Comparison of ENCODE assay signal across 19 cellular contexts in genomic region chr4:98522062-98522461, GRCh38.
A peak's percentile ranks its signal among the peaks of the same experiment; 100 is the strongest.
DNase-seq lines count a peak whose midpoint lies in the region; ATAC-seq and TF ChIP-seq lines count a peak whose summit lies in the region.
"Had no signal": no experiment of that assay in that cellular context is flagged by ENCODE, and none has a peak within 500 bp of the region (broad histone marks: within the 10 kb centered on the region; RNA-seq: fewer than 3 reads in every experiment).

No MANE protein-coding gene starts in this region.

- no peak for TF ChIP-seq CTCF in activated CD8-positive, alpha-beta T cell treated with anti-CD3 and anti-CD28 coated beads for 36 hours (IDR thresholded peaks at IDR 0.05)
- no peak for TF ChIP-seq CTCF in BE2C (IDR thresholded peaks at IDR 0.05; ENCODE audit: low read depth, low read length)

- peaks cover 9% of the 10 kb centered on the region for H3K4me1 ChIP-seq in rectal smooth muscle tissue (ENCODE audit: control insufficient read depth, insufficient read depth, low read length)
- H3K4me1 ChIP-seq in BE2C, result no peaks in the 10 kb centered on the region
- H3K4me1 ChIP-seq: suprapubic skin had no signal

- no peak overlapping the region for H3K9ac ChIP-seq in rectal smooth muscle tissue (ENCODE audit: low read length)

- CTCF ChIA-PET in activated CD8-positive, alpha-beta T cell treated with anti-CD3 and anti-CD28 coated beads for 36 hours (lab: Charles Lee), result interaction anchor here (1.3 to 1.4 kb wide), 2 partner anchors 10 to 55 kb away, joined by 4 read pairs; no protein-coding TSS in a partner anchor
- CTCF ChIA-PET in activated CD8-positive, alpha-beta T cell treated with anti-CD3 and anti-CD28 coated beads, Interleukin-2, amount 10 ng/mL, durations not matched to agents 7 days and 5 days (lab: Charles Lee), result interaction anchor here (1.2 kb wide), 1 partner anchor 17 kb away, joined by 4 read pairs; no protein-coding TSS in a partner anchor

- H3K9me3 ChIP-seq in T-helper 17 cell (ENCODE audit: control insufficient read depth, low read length, poor library complexity, severe bottlenecking), result no peaks in the 10 kb centered on the region
- no peaks in the 10 kb centered on the region for H3K9me3 ChIP-seq in BE2C
- H3K9me3 ChIP-seq: esophagus muscularis mucosa, neutrophil, suprapubic skin had no signal

- H3K27ac Mint-ChIP-seq in activated CD8-positive, alpha-beta T cell treated with anti-CD3 and anti-CD28 coated beads for 36 hours, result peak overlapping the region; percentile 27
- H3K27ac Mint-ChIP-seq in activated CD8-positive, alpha-beta T cell treated with anti-CD3 and anti-CD28 coated beads, Interleukin-2, amount 10 ng/mL, durations not matched to agents 7 days and 5 days, result no peak overlapping the region
- peak overlapping the region; percentile 32 for H3K27ac Mint-ChIP-seq in T-helper 17 cell
- H3K27ac Mint-ChIP-seq: GM23338 had no signal

- DNase-seq in activated CD8-positive, alpha-beta T cell treated with anti-CD3 and anti-CD28 coated beads for 36 hours, result no peak
- no peak for DNase-seq in activated CD8-positive, alpha-beta T cell treated with anti-CD3 and anti-CD28 coated beads, Interleukin-2, amount 10 ng/mL, durations not matched to agents 7 days and 5 days
- DNase-seq in T-helper 17 cell, result no peak
- no peak for DNase-seq in epithelial cell of prostate (ENCODE audit: low read depth, low spot score)
- no peak for DNase-seq in BE2C
- DNase-seq in kidney tubule cell (ENCODE audit: low spot score), result no peak
- DNase-seq: activated CD4-positive, alpha-beta T cell treated with anti-CD3 and anti-CD28 coated beads for 4 hours; activated gamma-delta T cell; Calu3; left ventricle myocardium superior; NCI-H1417 treated with DMSO at 0.1 percent for 48 hours; NCI-H446; small intestine had no signal

- peak; percentile 22 for ATAC-seq in activated CD8-positive, alpha-beta T cell treated with anti-CD3 and anti-CD28 coated beads for 36 hours
- no peak for ATAC-seq in activated CD8-positive, alpha-beta T cell treated with anti-CD3 and anti-CD28 coated beads, Interleukin-2, amount 10 ng/mL, durations not matched to agents 7 days and 5 days
- ATAC-seq in T-helper 17 cell (no peak), HG03469 (IDR thresholded peaks at IDR 0.05; ENCODE audit: unreplicated experiment) (no peak)
- ATAC-seq: GM23338 had no signal

- H3K4me1 Mint-ChIP-seq in activated CD8-positive, alpha-beta T cell treated with anti-CD3 and anti-CD28 coated beads for 36 hours (ENCODE audit: low read depth), result peaks cover 50% of the 10 kb centered on the region
- H3K4me1 Mint-ChIP-seq in activated CD8-positive, alpha-beta T cell treated with anti-CD3 and anti-CD28 coated beads, Interleukin-2, amount 10 ng/mL, durations not matched to agents 7 days and 5 days (ENCODE audit: low read depth), result peaks cover 24% of the 10 kb centered on the region
- peaks cover 41% of the 10 kb centered on the region for H3K4me1 Mint-ChIP-seq in T-helper 17 cell

- H3K36me3 Mint-ChIP-seq in activated CD8-positive, alpha-beta T cell treated with anti-CD3 and anti-CD28 coated beads for 36 hours (ENCODE audit: low read depth), result peaks cover 3% of the 10 kb centered on the region
- peaks cover 3% of the 10 kb centered on the region for H3K36me3 Mint-ChIP-seq in activated CD8-positive, alpha-beta T cell treated with anti-CD3 and anti-CD28 coated beads, Interleukin-2, amount 10 ng/mL, durations not matched to agents 7 days and 5 days (ENCODE audit: low read depth)
- H3K36me3 Mint-ChIP-seq in T-helper 17 cell (ENCODE audit: low read depth), result no peaks in the 10 kb centered on the region

- H3K36me3 ChIP-seq in rectal smooth muscle tissue (ENCODE audit: control insufficient read depth, insufficient read depth, low read length), result no peaks in the 10 kb centered on the region
- H3K36me3 ChIP-seq in BE2C, result no peaks in the 10 kb centered on the region
- H3K36me3 ChIP-seq: esophagus muscularis mucosa, neutrophil, suprapubic skin had no signal

- no peak overlapping the region for H3K4me3 ChIP-seq in rectal smooth muscle tissue (ENCODE audit: low read length)
- H3K4me3 ChIP-seq in BE2C (ENCODE audit: low read depth, low read length), result no peak overlapping the region
- H3K4me3 ChIP-seq: esophagus muscularis mucosa, GM23338, suprapubic skin had no signal

- no peaks in the 10 kb centered on the region for H3K9me3 Mint-ChIP-seq in activated CD8-positive, alpha-beta T cell treated with anti-CD3 and anti-CD28 coated beads for 36 hours
- peaks cover 2% of the 10 kb centered on the region for H3K9me3 Mint-ChIP-seq in activated CD8-positive, alpha-beta T cell treated with anti-CD3 and anti-CD28 coated beads, Interleukin-2, amount 10 ng/mL, durations not matched to agents 7 days and 5 days (ENCODE audit: insufficient read depth)
- H3K9me3 Mint-ChIP-seq: GM23338 had no signal

- POLR2A ChIA-PET in activated CD8-positive, alpha-beta T cell treated with anti-CD3 and anti-CD28 coated beads for 36 hours (lab: Charles Lee), result interaction anchor here (0.9 to 1.0 kb wide), 2 partner anchors 39 to 165 kb away, joined by 3 read pairs; no protein-coding TSS in a partner anchor
- POLR2A ChIA-PET in activated CD8-positive, alpha-beta T cell treated with anti-CD3 and anti-CD28 coated beads, Interleukin-2, amount 10 ng/mL, durations not matched to agents 7 days and 5 days (lab: Charles Lee), result no interaction called here

- H3K27me3 ChIP-seq in rectal smooth muscle tissue (ENCODE audit: control insufficient read depth, insufficient read depth, low read length) (no peaks in the 10 kb centered on the region), BE2C (no peaks in the 10 kb centered on the region)
- H3K27me3 ChIP-seq: esophagus muscularis mucosa, neutrophil, suprapubic skin had no signal

- intact Hi-C loops in activated CD8-positive, alpha-beta T cell treated with anti-CD3 and anti-CD28 coated beads for 36 hours (cut with micrococcal nuclease), result no loop called here

- H3K27ac ChIP-seq in epithelial cell of prostate (peak overlapping the region; percentile 84), rectal smooth muscle tissue (ENCODE audit: low read depth, low read length) (peak overlapping the region; percentile 1)
- H3K27ac ChIP-seq: neutrophil, suprapubic skin had no signal

- no peak overlapping the region for H3K4me3 Mint-ChIP-seq in activated CD8-positive, alpha-beta T cell treated with anti-CD3 and anti-CD28 coated beads for 36 hours
- no peak overlapping the region for H3K4me3 Mint-ChIP-seq in activated CD8-positive, alpha-beta T cell treated with anti-CD3 and anti-CD28 coated beads, Interleukin-2, amount 10 ng/mL, durations not matched to agents 7 days and 5 days
- H3K4me3 Mint-ChIP-seq in T-helper 17 cell, result peak overlapping the region; percentile 36
- H3K4me3 Mint-ChIP-seq: GM23338 had no signal

- H3K27me3 Mint-ChIP-seq in activated CD8-positive, alpha-beta T cell treated with anti-CD3 and anti-CD28 coated beads for 36 hours, result no peaks in the 10 kb centered on the region
- H3K27me3 Mint-ChIP-seq in activated CD8-positive, alpha-beta T cell treated with anti-CD3 and anti-CD28 coated beads, Interleukin-2, amount 10 ng/mL, durations not matched to agents 7 days and 5 days (ENCODE audit: low read depth), result no peaks in the 10 kb centered on the region
- no peaks in the 10 kb centered on the region for H3K27me3 Mint-ChIP-seq in T-helper 17 cell
